In the genomic region with DNA sequence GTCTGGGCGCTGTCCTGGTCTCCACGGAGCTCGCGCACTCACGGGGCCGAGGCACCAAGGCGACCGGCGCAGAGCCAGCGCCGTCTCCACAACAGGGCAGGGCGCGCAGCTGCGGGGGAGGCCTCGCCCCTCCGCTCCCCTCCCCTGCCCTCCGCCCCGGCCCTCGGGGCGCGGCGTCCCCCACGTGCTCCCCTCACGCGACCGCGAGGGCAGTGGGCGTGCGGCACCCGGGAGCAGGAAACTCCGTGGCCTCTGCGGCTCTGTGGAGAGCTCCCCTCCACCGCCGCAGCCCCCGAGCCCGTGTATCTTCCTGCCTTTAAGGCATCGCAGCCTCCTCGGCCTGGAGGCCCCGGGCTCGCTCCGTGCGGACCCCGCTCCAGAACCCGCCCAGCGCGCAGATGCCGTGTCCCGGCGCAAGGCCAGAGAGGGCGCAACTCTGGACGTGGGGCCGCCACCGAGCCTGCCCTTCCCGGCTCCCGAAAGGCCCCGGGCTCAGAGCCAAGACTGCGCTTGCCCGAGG, we compare ENCODE assay signal across 9 cellular contexts. TPM values are rescaled to one million over a fixed set of nuclear protein-coding genes. Genes with fewer than 3 reads are reported as not detected.
DNase-seq lines count a peak whose midpoint lies in the region; ATAC-seq and TF ChIP-seq lines count a peak whose summit lies in the region.
"Had no signal": no experiment of that assay in that cellular context is flagged by ENCODE, and none has a peak within 500 bp of the region (broad histone marks: within the 10 kb centered on the region; RNA-seq: fewer than 3 reads in every experiment).

No MANE protein-coding gene starts in this region.

- peak; percentile 69 for TF ChIP-seq POLR2A in GM18526 (IDR thresholded peaks at IDR 0.05; ENCODE audit: extremely low read depth, insufficient read length)

- H3K36me3 Mint-ChIP-seq in activated T-cell treated with anti-CD3 and anti-CD28 coated beads, Interleukin-2, amount 50 U/mL, for 24 hours (ENCODE audit: low read depth) = peaks cover 36% of the 10 kb centered on the region
- H3K36me3 Mint-ChIP-seq in natural killer cell treated with Interleukin-12 subunit alpha and Interleukin-12 subunit beta and Interleukin-15 and Interleukin-18, amount 100 ng/mL, for 72 hours = peaks cover 5% of the 10 kb centered on the region

- H3K27me3 ChIP-seq in fibroblast of lung (ENCODE audit: control insufficient read depth, insufficient read depth, low read length) (no peaks in the 10 kb centered on the region), stomach smooth muscle (ENCODE audit: control insufficient read depth in 1 of 2, insufficient read depth in 2 of 2, low read length in 2 of 2) (peaks cover 0 to 2% of the 10 kb centered on the region in 2 donors)

- DNase-seq in AG09319 (ENCODE audit: extremely low read depth, low read depth) (peak; percentile 59), NCI-H774 (lab: John Stamatoyannopoulos, UW) (peak; percentile 85), fibroblast of lung (ENCODE audit: low read depth in 2 of 2) (peak; percentile 67 to 74)
- DNase-seq in activated T-cell treated with anti-CD3 and anti-CD28 coated beads, Interleukin-2, amount 50 U/mL, for 24 hours = no peak
- no peak for DNase-seq in natural killer cell treated with Interleukin-12 subunit alpha and Interleukin-12 subunit beta and Interleukin-15 and Interleukin-18, amount 100 ng/mL, for 72 hours (ENCODE audit: low spot score)

- peak overlapping the region; percentile 77 for H3K27ac Mint-ChIP-seq in activated T-cell treated with anti-CD3 and anti-CD28 coated beads, Interleukin-2, amount 50 U/mL, for 24 hours
- peak overlapping the region; percentile 81 to 92 for H3K27ac Mint-ChIP-seq in natural killer cell treated with Interleukin-12 subunit alpha and Interleukin-12 subunit beta and Interleukin-15 and Interleukin-18, amount 100 ng/mL, for 72 hours

- peak overlapping the region; percentile 16 for H2AFZ ChIP-seq in fibroblast of lung (ENCODE audit: low read length)

- H3K27me3 Mint-ChIP-seq in activated T-cell treated with anti-CD3 and anti-CD28 coated beads, Interleukin-2, amount 50 U/mL, for 24 hours = peaks cover 2% of the 10 kb centered on the region
- peaks cover 0 to under 1% of the 10 kb centered on the region in 2 donors for H3K27me3 Mint-ChIP-seq in natural killer cell treated with Interleukin-12 subunit alpha and Interleukin-12 subunit beta and Interleukin-15 and Interleukin-18, amount 100 ng/mL, for 72 hours

- H3K4me1 ChIP-seq in fibroblast of lung (ENCODE audit: control insufficient read depth, extremely low read depth, insufficient read depth, low read length) (peaks cover 6% of the 10 kb centered on the region), stomach smooth muscle (ENCODE audit: control insufficient read depth, insufficient read depth, low read length) (peaks cover 57% of the 10 kb centered on the region)

- no peaks in the 10 kb centered on the region for H3K9me3 Mint-ChIP-seq in activated T-cell treated with anti-CD3 and anti-CD28 coated beads, Interleukin-2, amount 50 U/mL, for 24 hours
- no peaks in the 10 kb centered on the region for H3K9me3 Mint-ChIP-seq in natural killer cell treated with Interleukin-12 subunit alpha and Interleukin-12 subunit beta and Interleukin-15 and Interleukin-18, amount 100 ng/mL, for 72 hours

- peak overlapping the region; percentile 89 for H3K9ac ChIP-seq in fibroblast of lung (ENCODE audit: insufficient read depth, low read length)
- H3K9ac ChIP-seq in stomach smooth muscle (ENCODE audit: low read length in 2 of 2) = peak overlapping the region; percentile 66 to 71

- H3K27ac ChIP-seq in fibroblast of lung (ENCODE audit: insufficient read depth, low read length) = peak overlapping the region; percentile 95
- peak overlapping the region; percentile 88 for H3K27ac ChIP-seq in stomach smooth muscle (ENCODE audit: low read length)

- ATAC-seq in HG03060 (IDR thresholded peaks at IDR 0.05; ENCODE audit: low read depth, unreplicated experiment) = peak; percentile 1
- peak; percentile 1 to 41 for ATAC-seq in natural killer cell treated with Interleukin-12 subunit alpha and Interleukin-12 subunit beta and Interleukin-15 and Interleukin-18, amount 100 ng/mL, for 72 hours

- H3K4me2 ChIP-seq in fibroblast of lung (ENCODE audit: extremely low read depth, insufficient read depth, low read length) = peak overlapping the region; percentile 96

- no peaks in the 10 kb centered on the region for H4K20me1 ChIP-seq in fibroblast of lung (ENCODE audit: control insufficient read depth, extremely low read depth, insufficient read depth, low read length)

- H3K4me3 ChIP-seq in fibroblast of lung (replicated peaks in 1 of 4; ENCODE audit: control extremely low read depth in 1 of 4, insufficient read depth in 1 of 4, low read depth in 3 of 4, low read length in 4 of 4) (peak overlapping the region; percentile 61 to 76 (median 72)), stomach smooth muscle (ENCODE audit: low read length in 2 of 2) (peak overlapping the region; percentile 69 to 84)

- peak overlapping the region; percentile 86 for H3K4me3 Mint-ChIP-seq in activated T-cell treated with anti-CD3 and anti-CD28 coated beads, Interleukin-2, amount 50 U/mL, for 24 hours
- peak overlapping the region; percentile 68 for H3K4me3 Mint-ChIP-seq in natural killer cell treated with Interleukin-12 subunit alpha and Interleukin-12 subunit beta and Interleukin-15 and Interleukin-18, amount 100 ng/mL, for 72 hours

- H3K79me2 ChIP-seq in fibroblast of lung (ENCODE audit: control insufficient read depth, insufficient read depth, low read length) = peaks cover 38% of the 10 kb centered on the region

- TF ChIP-seq CTCF in AG09319 (IDR thresholded peaks at IDR 0.05; ENCODE audit: low read depth, low read length) (no peak), fibroblast of lung (conservative IDR thresholded peaks at IDR 0.05 in 1 of 2, IDR thresholded peaks at IDR 0.05 in 1 of 2; ENCODE audit: low read depth in 1 of 2, low read length in 2 of 2) (no peak)

- H3K9me3 ChIP-seq in fibroblast of lung (ENCODE audit: control insufficient read depth, insufficient read depth, low read depth, low read length) = no peaks in the 10 kb centered on the region
- no peaks in the 10 kb centered on the region for H3K9me3 ChIP-seq in stomach smooth muscle (ENCODE audit: control insufficient read depth in 2 of 2, low read length in 2 of 2)

- H3K36me3 ChIP-seq in fibroblast of lung (ENCODE audit: control insufficient read depth, insufficient read depth, low read length) = peaks cover 18% of the 10 kb centered on the region
- peaks cover 10 to 16% of the 10 kb centered on the region in 2 donors for H3K36me3 ChIP-seq in stomach smooth muscle (ENCODE audit: control insufficient read depth in 2 of 2, insufficient read depth in 2 of 2, low read length in 2 of 2)

- H3K4me1 Mint-ChIP-seq in activated T-cell treated with anti-CD3 and anti-CD28 coated beads, Interleukin-2, amount 50 U/mL, for 24 hours (ENCODE audit: low read depth) = peaks cover 41% of the 10 kb centered on the region
- H3K4me1 Mint-ChIP-seq in natural killer cell treated with Interleukin-12 subunit alpha and Interleukin-12 subunit beta and Interleukin-15 and Interleukin-18, amount 100 ng/mL, for 72 hours (ENCODE audit: low read depth in 2 of 2) = peaks cover 15 to 22% of the 10 kb centered on the region in 2 donors

RNA-seq across cellular contexts. Expression of a gene that starts 0.7 kb away (rescaled TPM):
- total RNA-seq in fibroblast of lung = 106 and 111 TPM in 2 replicates
- polyA plus RNA-seq in fibroblast of lung = 332 and 663 TPM in 2 replicates
- 417 and 877 TPM in 2 replicates for polyA plus RNA-seq in fibroblast of lung (2012)
- polyA minus RNA-seq in fibroblast of lung (ENCODE audit: low replicate concordance) = 443 and 880 TPM in 2 replicates
- total RNA-seq in natural killer cell treated with Interleukin-12 subunit alpha and Interleukin-12 subunit beta and Interleukin-15 and Interleukin-18, amount 100 ng/mL, for 72 hours = 100 to 1,000 TPM; 332 to 432 TPM

RNA-seq across cellular contexts. Expression of a gene that starts 9.7 kb away (rescaled TPM):
- total RNA-seq in fibroblast of lung = not detected in 2 replicates
- not detected in 2 replicates for polyA plus RNA-seq in fibroblast of lung
- not detected in 2 replicates for polyA plus RNA-seq in fibroblast of lung (2012)
- not detected in 2 replicates for polyA minus RNA-seq in fibroblast of lung (ENCODE audit: low replicate concordance)
- total RNA-seq in natural killer cell treated with Interleukin-12 subunit alpha and Interleukin-12 subunit beta and Interleukin-15 and Interleukin-18, amount 100 ng/mL, for 72 hours = not detected
- total RNA-seq: activated CD8-positive, alpha-beta memory T cell treated with anti-CD3 and anti-CD28 coated beads for 36 hours had no signal

RNA-seq across cellular contexts. Expression of a gene that starts 10.7 kb away (rescaled TPM):
- total RNA-seq in fibroblast of lung = not detected in 2 replicates
- not detected in 2 replicates for polyA plus RNA-seq in fibroblast of lung
- polyA plus RNA-seq in fibroblast of lung (2012) = not detected in 2 replicates
- polyA minus RNA-seq in fibroblast of lung (ENCODE audit: low replicate concordance) = not detected in 2 replicates
- not detected for total RNA-seq in natural killer cell treated with Interleukin-12 subunit alpha and Interleukin-12 subunit beta and Interleukin-15 and Interleukin-18, amount 100 ng/mL, for 72 hours
- total RNA-seq: activated CD8-positive, alpha-beta memory T cell treated with anti-CD3 and anti-CD28 coated beads for 36 hours had no signal

RNA-seq across cellular contexts. Expression of a gene that starts 13.1 kb away (rescaled TPM):
- under 0.01 TPM in 1 of 2 replicates, not detected in the other for total RNA-seq in fibroblast of lung
- not detected in 2 replicates for polyA plus RNA-seq in fibroblast of lung
- polyA plus RNA-seq in fibroblast of lung (2012) = not detected in 2 replicates
- polyA minus RNA-seq in fibroblast of lung (ENCODE audit: low replicate concordance) = not detected in 2 replicates
- total RNA-seq in natural killer cell treated with Interleukin-12 subunit alpha and Interleukin-12 subunit beta and Interleukin-15 and Interleukin-18, amount 100 ng/mL, for 72 hours = not detected
- total RNA-seq: activated CD8-positive, alpha-beta memory T cell treated with anti-CD3 and anti-CD28 coated beads for 36 hours had no signal

RNA-seq across cellular contexts. Expression of a gene that starts 14.7 kb away (rescaled TPM):
- total RNA-seq in fibroblast of lung = 40.6 and 50.0 TPM in 2 replicates
- 23.5 and 32.7 TPM in 2 replicates for polyA plus RNA-seq in fibroblast of lung
- polyA plus RNA-seq in fibroblast of lung (2012) = 37.9 and 59.3 TPM in 2 replicates
- polyA minus RNA-seq in fibroblast of lung (ENCODE audit: low replicate concordance) = 19.7 and 34.2 TPM in 2 replicates
- total RNA-seq in natural killer cell treated with Interleukin-12 subunit alpha and Interleukin-12 subunit beta and Interleukin-15 and Interleukin-18, amount 100 ng/mL, for 72 hours = 10 to 100 TPM; 58.8 to 90.3 TPM

Comparison
In these comparisons a context has a peak if more than half of its experiments do, and no peak if none do; other contexts are left out.
1. DNase-seq: peak in AG09319 (single experiment), NCI-H774 (single experiment) and fibroblast of lung (2 of 2); none in activated T-cell treated with anti-CD3 and anti-CD28 coated beads, Interleukin-2, amount 50 U/mL, for 24 hours (single experiment) and natural killer cell treated with Interleukin-12 subunit alpha and Interleukin-12 subunit beta and Interleukin-15 and Interleukin-18, amount 100 ng/mL, for 72 hours (single experiment).